Comparison of ENCODE assay signal across 9 cellular contexts in genomic region chr3:9234191-9234590, GRCh38.
"Had no signal": no experiment of that assay in that cellular context is flagged by ENCODE, and none has a peak within 500 bp of the region (broad histone marks: within the 10 kb centered on the region; RNA-seq: fewer than 3 reads in every experiment).

No MANE protein-coding gene starts in this region.

- H3K9me3 ChIP-seq: HAP-1 had no signal

- H3K4me3 Mint-ChIP-seq: IgD-negative memory B cell had no signal

- H3K27ac Mint-ChIP-seq: IgD-negative memory B cell had no signal

- H3K27ac ChIP-seq: GM23248, KMS-11 had no signal

- ATAC-seq: HCT116, HepG2 had no signal

- DNase-seq: GM23248, GOT3, H7, KBM-7 had no signal
